Comparison of ENCODE assay signal across 14 cellular contexts in genomic region chr6:55047433-55048044, GRCh38.
DNase-seq lines count a peak whose midpoint lies in the region; ATAC-seq, FAIRE-seq and TF ChIP-seq lines count a peak whose summit lies in the region.
"Had no signal": no experiment of that assay in that cellular context is flagged by ENCODE, and none has a peak within 500 bp of the region (broad histone marks: within the 10 kb centered on the region; RNA-seq: fewer than 3 reads in every experiment).

No MANE protein-coding gene starts in this region.

- H3K4me3 ChIP-seq in small intestine (ENCODE audit: low read depth in 1 of 2, low read length in 2 of 2), result no peak overlapping the region
- H3K4me3 ChIP-seq: gastroesophageal sphincter had no signal

- FAIRE-seq in GM19239 (lab: Jason Lieb, UNC) (no peak), small intestine (lab: Jason Lieb, UNC) (no peak)
- FAIRE-seq: endometrium had no signal

- H3K9me3 ChIP-seq in small intestine (ENCODE audit: control insufficient read depth, low read depth), result no peaks in the 10 kb centered on the region
- H3K9me3 ChIP-seq: gastroesophageal sphincter had no signal

- DNase-seq in CD14-positive monocyte (ENCODE audit: low spot score) (peak; percentile 53), MV-4-11 (lab: John Stamatoyannopoulos, UW) (peak; percentile 95), GM19239 (ENCODE audit: insufficient read length, low spot score) (no peak), small intestine (no peak), substantia nigra (lab: John Stamatoyannopoulos, UW) (no peak), NCI-H128 (lab: John Stamatoyannopoulos, UW; ENCODE audit: unreplicated experiment) (no peak)
- DNase-seq: activated CD4-positive, alpha-beta T cell treated with anti-CD3 and anti-CD28 coated beads, Interleukin-2, amount 10 ng/mL, durations not matched to agents 7 days and 5 days; NCI-H774 had no signal

- ATAC-seq in HG02588 (IDR thresholded peaks at IDR 0.05; ENCODE audit: unreplicated experiment), result peak; percentile 69
- ATAC-seq: gastroesophageal sphincter, sciatic nerve had no signal

- H3K27me3 ChIP-seq in small intestine (ENCODE audit: control insufficient read depth in 2 of 2, insufficient read depth in 2 of 2, low read length in 2 of 2), result no peaks in the 10 kb centered on the region
- H3K27me3 ChIP-seq: gastroesophageal sphincter had no signal

- H3K4me3 Mint-ChIP-seq in CD14-positive monocyte, result peak overlapping the region in 1 of 2 donors; percentile 42
- no peak overlapping the region for H3K4me3 Mint-ChIP-seq in dendritic cell treated with granulocyte-macrophage colony-stimulating factor and Interleukin-4, amounts not matched to agents 40 ng/mL and 50 ng/mL, for 4 days
- H3K4me3 Mint-ChIP-seq: activated CD4-positive, alpha-beta T cell treated with anti-CD3 and anti-CD28 coated beads, Interleukin-2, amount 10 ng/mL, durations not matched to agents 7 days and 5 days; nephron had no signal

- peaks cover 23% of the 10 kb centered on the region for H3K4me1 Mint-ChIP-seq in CD14-positive monocyte
- H3K4me1 Mint-ChIP-seq in dendritic cell treated with granulocyte-macrophage colony-stimulating factor and Interleukin-4, amounts not matched to agents 40 ng/mL and 50 ng/mL, for 4 days (ENCODE audit: low read depth), result peaks cover 34% of the 10 kb centered on the region
- H3K4me1 Mint-ChIP-seq: activated CD4-positive, alpha-beta T cell treated with anti-CD3 and anti-CD28 coated beads, Interleukin-2, amount 10 ng/mL, durations not matched to agents 7 days and 5 days; nephron had no signal

- no peaks in the 10 kb centered on the region for H3K36me3 ChIP-seq in small intestine (ENCODE audit: control insufficient read depth in 2 of 2, insufficient read depth in 2 of 2, low read length in 2 of 2)
- H3K36me3 ChIP-seq: gastroesophageal sphincter had no signal

- H3K27ac Mint-ChIP-seq in CD14-positive monocyte, result peak overlapping the region; percentile 78 to 93 (median 85)
- H3K27ac Mint-ChIP-seq in dendritic cell treated with granulocyte-macrophage colony-stimulating factor and Interleukin-4, amounts not matched to agents 40 ng/mL and 50 ng/mL, for 4 days, result peak overlapping the region; percentile 48
- H3K27ac Mint-ChIP-seq: activated CD4-positive, alpha-beta T cell treated with anti-CD3 and anti-CD28 coated beads, Interleukin-2, amount 10 ng/mL, durations not matched to agents 7 days and 5 days; nephron had no signal

- H3K27ac ChIP-seq in small intestine (ENCODE audit: low read depth in 1 of 2, low read length in 1 of 2), result no peak overlapping the region
- no peak overlapping the region for H3K27ac ChIP-seq in substantia nigra (ENCODE audit: low read depth, low read length, poor library complexity, severe bottlenecking)
- H3K27ac ChIP-seq: gastroesophageal sphincter had no signal

- H3K9me3 Mint-ChIP-seq in CD14-positive monocyte, result peaks cover 0 to 5% (median 0%) of the 10 kb centered on the region in 7 donors
- H3K9me3 Mint-ChIP-seq in dendritic cell treated with granulocyte-macrophage colony-stimulating factor and Interleukin-4, amounts not matched to agents 40 ng/mL and 50 ng/mL, for 4 days, result no peaks in the 10 kb centered on the region
- H3K9me3 Mint-ChIP-seq: nephron had no signal

- H3K27me3 Mint-ChIP-seq in CD14-positive monocyte (ENCODE audit: low read depth in 3 of 3), result peaks cover 0 to 9% (median 0%) of the 10 kb centered on the region in 3 donors
- H3K27me3 Mint-ChIP-seq in dendritic cell treated with granulocyte-macrophage colony-stimulating factor and Interleukin-4, amounts not matched to agents 40 ng/mL and 50 ng/mL, for 4 days, result no peaks in the 10 kb centered on the region
- H3K27me3 Mint-ChIP-seq: activated CD4-positive, alpha-beta T cell treated with anti-CD3 and anti-CD28 coated beads, Interleukin-2, amount 10 ng/mL, durations not matched to agents 7 days and 5 days had no signal

- 54 to 62% (median 60%) methylated on average over 2 of the region's 2 CpGs for WGBS in small intestine, 3 donors

- intact Hi-C loops in CD14-positive monocyte (cut with micrococcal nuclease), result no loop called here
- intact Hi-C loops in dendritic cell treated with granulocyte-macrophage colony-stimulating factor and Interleukin-4, amounts not matched to agents 40 ng/mL and 50 ng/mL, for 4 days (cut with micrococcal nuclease), result no loop called here

- TF ChIP-seq CTCF in CD14-positive monocyte (IDR thresholded peaks at IDR 0.05), result no peak

- H3K4me1 ChIP-seq in small intestine (ENCODE audit: control insufficient read depth in 2 of 2, insufficient read depth in 1 of 2, low read depth in 1 of 2, low read length in 1 of 2), result no peaks in the 10 kb centered on the region
- H3K4me1 ChIP-seq: gastroesophageal sphincter had no signal

- peaks cover 0 to 3% of the 10 kb centered on the region in 2 donors for H3K36me3 Mint-ChIP-seq in CD14-positive monocyte
- H3K36me3 Mint-ChIP-seq in dendritic cell treated with granulocyte-macrophage colony-stimulating factor and Interleukin-4, amounts not matched to agents 40 ng/mL and 50 ng/mL, for 4 days (ENCODE audit: low read depth), result no peaks in the 10 kb centered on the region

Comparison
In these comparisons a context has a peak if more than half of its experiments do, and no peak if none do; other contexts are left out.
1. DNase-seq: peak in CD14-positive monocyte (single experiment) and MV-4-11 (single experiment); none in GM19239 (single experiment), small intestine (single experiment), substantia nigra (0 of 49) and NCI-H128 (single experiment).